ENCODE assay signal across 12 cellular contexts in the genomic region with DNA sequence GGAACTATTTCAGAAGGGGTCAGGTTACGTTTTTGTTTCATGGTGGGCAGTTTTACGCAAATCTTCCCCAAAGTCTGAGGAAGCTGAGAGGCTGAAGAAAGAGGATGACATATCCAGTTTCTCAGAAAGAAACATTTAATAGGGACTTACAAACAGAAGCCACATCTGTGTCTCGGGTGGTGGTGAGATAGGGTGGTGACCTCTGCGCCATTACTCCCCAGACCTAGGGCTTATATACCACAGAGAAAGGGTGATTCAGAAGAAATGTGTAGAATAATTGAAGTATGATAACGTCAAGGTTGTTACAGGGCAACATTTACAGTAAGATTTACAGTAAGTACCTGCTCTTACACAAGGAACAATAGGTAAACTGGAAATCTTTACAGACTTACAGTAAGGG. TPM values are rescaled to one million over a fixed set of nuclear protein-coding genes. Genes with fewer than 3 reads are reported as not detected.
"Had no signal": no experiment of that assay in that cellular context is flagged by ENCODE, and none has a peak within 500 bp of the region (broad histone marks: within the 10 kb centered on the region; RNA-seq: fewer than 3 reads in every experiment).

No MANE protein-coding gene starts in this region.

- DNase-seq: GM23248, GOT3, H7, H9, HCEC 1CT, HFFc6 had no signal

- H2AFZ ChIP-seq: GM23248, GM23338 had no signal

- H3K4me2 ChIP-seq: GM23338 had no signal

- H3K27ac Mint-ChIP-seq: GM23338, H9, HFFc6 had no signal

- H3K4me3 ChIP-seq: GM23248, GM23338, HAP-1 had no signal

- H3K4me1 Mint-ChIP-seq: GM23338, H9 had no signal

- H3K9me3 Mint-ChIP-seq: GM23338 had no signal

- H3K4me3 Mint-ChIP-seq: GM23338, H9, HFFc6 had no signal

- H3K27ac ChIP-seq: GM23248 had no signal

- H3K36me3 ChIP-seq: HAP-1 had no signal

- H3K9ac ChIP-seq: GM23248 had no signal

- H3K9me3 ChIP-seq: HAP-1 had no signal

- ATAC-seq: GM23338, HCT116 had no signal

- FAIRE-seq: H1, H54 had no signal

RNA-seq across cellular contexts. Expression of gene RELN, which starts 43.0 kb away (rescaled TPM):
- total RNA-seq: H4 had no signal
